In the genomic region with DNA sequence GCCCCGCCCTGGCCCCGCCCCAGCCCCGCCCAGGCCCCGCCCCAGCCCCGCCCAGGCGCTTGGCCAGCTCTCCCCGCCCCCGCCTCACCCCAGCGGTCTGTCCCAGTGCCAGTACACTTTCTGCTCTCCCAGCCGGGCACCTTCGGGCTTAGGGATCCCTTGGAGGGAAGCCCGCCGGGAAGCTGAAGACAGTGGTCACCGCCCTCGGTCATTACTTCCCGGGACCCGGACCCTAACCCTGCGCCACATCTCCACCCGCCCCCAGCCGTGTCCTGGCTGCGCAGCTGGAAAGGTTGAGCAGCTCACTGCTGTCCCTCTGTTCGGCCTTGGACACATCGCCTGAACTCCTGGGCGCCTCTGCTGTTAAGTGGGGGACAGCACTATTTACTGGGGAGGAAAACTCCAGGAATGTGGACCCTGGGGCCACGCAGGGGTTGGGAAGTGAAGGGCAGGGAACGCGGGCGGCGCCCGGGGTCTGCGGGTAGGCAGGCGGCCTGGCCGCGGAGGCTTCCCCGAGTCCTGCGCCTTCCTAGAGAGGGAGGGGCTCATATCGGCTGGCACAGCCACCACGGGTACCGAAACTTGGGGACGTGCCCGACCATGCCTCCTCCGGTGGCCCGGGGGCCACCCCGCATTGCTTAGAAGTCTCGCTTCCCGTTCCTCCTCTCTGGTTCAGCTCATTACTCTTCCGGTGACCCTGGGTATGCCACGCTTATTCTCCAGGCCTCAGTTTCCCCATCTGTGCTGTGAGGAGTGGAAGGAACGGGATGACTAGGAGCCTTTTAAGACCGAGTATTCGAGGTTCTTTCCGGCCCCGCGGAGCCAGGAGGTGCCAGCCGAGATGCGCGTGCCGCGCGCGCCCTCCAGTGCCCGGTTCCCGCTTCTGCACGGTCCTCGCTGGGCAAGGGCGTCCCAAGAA, we compare ENCODE assay signal across 8 cellular contexts.
DNase-seq lines count a peak whose midpoint lies in the region; ATAC-seq and TF ChIP-seq lines count a peak whose summit lies in the region.

No MANE protein-coding gene starts in this region.

- H3K9me3 ChIP-seq in CD4-positive, alpha-beta memory T cell (ENCODE audit: control insufficient read depth in 1 of 2, low read length in 2 of 2) = no peaks in the 10 kb centered on the region
- H3K9me3 ChIP-seq in OCI-LY3 (ENCODE audit: insufficient read depth, low read length) (no peaks in the 10 kb centered on the region), esophagus (ENCODE audit: control insufficient read depth in 2 of 2, insufficient read depth in 1 of 2, low read depth in 1 of 2, low read length in 1 of 2) (no peaks in the 10 kb centered on the region), mucosa of rectum (ENCODE audit: control insufficient read depth in 2 of 2, low read length in 2 of 2) (no peaks in the 10 kb centered on the region)

- H2AFZ ChIP-seq in OCI-LY3 (ENCODE audit: low read depth, low read length) = peak overlapping the region; percentile 63

- peaks cover 7% of the 10 kb centered on the region in 2 donors for H3K27me3 Mint-ChIP-seq in CD4-positive, alpha-beta memory T cell

- H3K27ac Mint-ChIP-seq in CD4-positive, alpha-beta memory T cell = peak overlapping the region; percentile 19 to 92 (median 77)

- TF ChIP-seq CTCF in OCI-LY3 (IDR thresholded peaks at IDR 0.05; ENCODE audit: low read depth, low read length) = peak; percentile 97

- H3K36me3 Mint-ChIP-seq in CD4-positive, alpha-beta memory T cell = peaks cover 0 to 2% of the 10 kb centered on the region in 2 donors

- intact Hi-C loops in CD4-positive, alpha-beta memory T cell (cut with micrococcal nuclease) = loop anchor here (1.0 to 2.0 kb wide), 4 partner anchors 120 to 418 kb away; a partner anchor contains a TSS

- peaks cover 9 to 20% (median 11%) of the 10 kb centered on the region in 4 donors for H3K4me1 Mint-ChIP-seq in CD4-positive, alpha-beta memory T cell

- H3K27me3 ChIP-seq in CD4-positive, alpha-beta memory T cell (ENCODE audit: insufficient read depth, low read length) = no peaks in the 10 kb centered on the region
- H3K27me3 ChIP-seq in OCI-LY3 (ENCODE audit: low read depth, low read length) = peaks cover 7% of the 10 kb centered on the region; the same call in 1 of the 2 replicates
- H3K27me3 ChIP-seq in esophagus (ENCODE audit: control insufficient read depth in 1 of 2, insufficient read depth in 2 of 2, low read length in 2 of 2) = no peaks in the 10 kb centered on the region
- no peaks in the 10 kb centered on the region for H3K27me3 ChIP-seq in mucosa of rectum (ENCODE audit: control insufficient read depth in 2 of 2, insufficient read depth in 2 of 2, low read length in 2 of 2)

- H3K9ac ChIP-seq in OCI-LY3 (ENCODE audit: low read length) (peak overlapping the region; percentile 65), mucosa of rectum (ENCODE audit: low read depth in 1 of 2, low read length in 2 of 2) (peak overlapping the region; percentile 26 to 66)

- no peaks in the 10 kb centered on the region for H3K36me3 ChIP-seq in CD4-positive, alpha-beta memory T cell (ENCODE audit: insufficient read depth, low read length)
- H3K36me3 ChIP-seq in OCI-LY3 (replicated peaks; ENCODE audit: low read depth, low read length) = no peaks in the 10 kb centered on the region
- H3K36me3 ChIP-seq in esophagus (ENCODE audit: control insufficient read depth in 2 of 2, insufficient read depth in 2 of 2, low read length in 1 of 2) = no peaks in the 10 kb centered on the region
- no peaks in the 10 kb centered on the region for H3K36me3 ChIP-seq in mucosa of rectum (ENCODE audit: control insufficient read depth in 2 of 2, insufficient read depth in 2 of 2, low read length in 2 of 2)

- POLR2A ChIA-PET in CD4-positive, alpha-beta memory T cell (lab: Charles Lee; ENCODE audit: partially characterized antibody) = interaction anchor here (1.0 to 2.2 kb wide), 5 partner anchors 114 to 249 kb away, joined by 3 to 12 read pairs (median 3); no protein-coding TSS in a partner anchor

- ATAC-seq in GM19351 (IDR thresholded peaks at IDR 0.05; ENCODE audit: unreplicated experiment) (peak; percentile 81), HG03460 (IDR thresholded peaks at IDR 0.05; ENCODE audit: unreplicated experiment) (peak; percentile 86)

- CTCF ChIA-PET in CD4-positive, alpha-beta memory T cell (lab: Charles Lee; ENCODE audit: partially characterized antibody) = interaction anchor here (0.7 to 12.3 kb wide), 25 partner anchors 9 to 378 kb away, joined by 3 to 234 read pairs (median 5); no protein-coding TSS in a partner anchor

- H3K79me2 ChIP-seq in OCI-LY3 (ENCODE audit: low read length) = no peaks in the 10 kb centered on the region

- peak overlapping the region; percentile 42 for H3K27ac ChIP-seq in CD4-positive, alpha-beta memory T cell (ENCODE audit: low read depth, low read length)
- H3K27ac ChIP-seq in OCI-LY3 (ENCODE audit: low read length) (peak overlapping the region; percentile 6; the same call in 1 of the 2 replicates), esophagus (ENCODE audit: low read depth in 2 of 2, low read length in 1 of 2) (no peak overlapping the region), mucosa of rectum (ENCODE audit: low read depth in 2 of 2, low read length in 2 of 2) (no peak overlapping the region)

- WGBS in esophagus, 2 donors = 1 to 2% methylated on average over 60 to 66 of the region's 66 CpGs

- H3K9me3 Mint-ChIP-seq in CD4-positive, alpha-beta memory T cell = no peaks in the 10 kb centered on the region

- H3K4me3 Mint-ChIP-seq in CD4-positive, alpha-beta memory T cell = peak overlapping the region; percentile 89 to 97 (median 93)

- no peaks in the 10 kb centered on the region for H4K20me1 ChIP-seq in OCI-LY3 (ENCODE audit: insufficient read depth, low read length)

- peak overlapping the region; percentile 76 to 88 for H3K4me3 ChIP-seq in CD4-positive, alpha-beta memory T cell (ENCODE audit: low read length in 2 of 2)
- H3K4me3 ChIP-seq in OCI-LY3 (ENCODE audit: low read length) (peak overlapping the region; percentile 73), esophagus (ENCODE audit: low read depth in 1 of 2, low read length in 2 of 2) (peak overlapping the region; percentile 35 to 42), mucosa of rectum (ENCODE audit: low read length in 2 of 2) (peak overlapping the region; percentile 79 to 81)

- peaks cover 5% of the 10 kb centered on the region for H3K4me1 ChIP-seq in CD4-positive, alpha-beta memory T cell (ENCODE audit: insufficient read depth, low read length)
- H3K4me1 ChIP-seq in OCI-LY3 (ENCODE audit: low read length) (peaks cover 32% of the 10 kb centered on the region), esophagus (ENCODE audit: control insufficient read depth in 2 of 2, insufficient read depth in 2 of 2, low read length in 1 of 2) (no peaks in the 10 kb centered on the region), mucosa of rectum (ENCODE audit: control insufficient read depth in 2 of 2, insufficient read depth in 2 of 2, low read length in 2 of 2) (peaks cover 5 to 7% of the 10 kb centered on the region in 2 donors)

- DNase-seq in CD4-positive, alpha-beta memory T cell = peak; percentile 65 to 79 (median 79)
- DNase-seq in activated T-cell treated with anti-CD3 and anti-CD28 coated beads, Interleukin-2, amount 50 U/mL, for 1 hour = peak; percentile 86
- peak; percentile 70 for DNase-seq in stimulated activated CD8-positive, alpha-beta memory T cell treated with anti-CD3 and anti-CD28 coated beads, Interleukin-4, amount 100 ng/mL, for 24 hours (ENCODE audit: low read depth)

- peak overlapping the region; percentile 69 for H3K4me2 ChIP-seq in OCI-LY3 (ENCODE audit: low read length)

Comparison
In these comparisons a context has a peak if more than half of its experiments do, and no peak if none do; other contexts are left out.
1. H3K27ac ChIP-seq: peak in CD4-positive, alpha-beta memory T cell (single experiment) and OCI-LY3 (single experiment); none in esophagus (0 of 2) and mucosa of rectum (0 of 2).
2. Peak in every context shown above with its lines, with median percentiles within 50 percentile points of each other: DNase-seq and H3K4me3 ChIP-seq.